1 cellular context compared by ENCODE assay signal in the genomic region with DNA sequence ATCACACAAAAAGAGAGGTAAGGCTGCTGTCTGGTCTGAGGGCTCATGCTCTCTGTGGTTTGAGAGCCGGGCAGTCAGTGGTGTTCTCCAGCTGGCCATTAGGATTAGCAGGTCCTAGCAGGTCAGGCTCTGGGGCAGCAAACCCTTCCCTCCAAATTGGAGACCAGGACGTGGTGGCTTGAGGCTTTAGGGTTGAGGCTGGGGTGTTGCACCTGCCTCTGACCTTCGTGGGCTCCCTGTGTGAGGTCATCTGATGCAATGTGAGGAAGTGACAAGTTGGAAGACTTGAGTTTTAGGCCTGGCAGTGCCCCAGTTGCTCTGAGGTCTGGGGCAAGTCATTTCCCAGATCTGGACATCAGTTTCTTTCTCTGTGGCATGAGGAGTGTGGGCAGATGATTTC.
TF ChIP-seq lines count a peak whose summit lies in the region.

No MANE protein-coding gene starts in this region.

TF ChIP-seq in IMR-90, 13 proteins besides CTCF, POLR2A, EP300 and RAD21:
- TF ChIP-seq CHD1 (IDR thresholded peaks at IDR 0.05; ENCODE audit: low read depth, low read length) (no peak), MAZ (IDR thresholded peaks at IDR 0.05; ENCODE audit: borderline replicate concordance, low read depth, low read length) (no peak), MXI1 (IDR thresholded peaks at IDR 0.05; ENCODE audit: borderline replicate concordance, low read depth, low read length) (no peak), CEBPB (IDR thresholded peaks at IDR 0.05; ENCODE audit: low read depth, low read length) (no peak), FOS (IDR thresholded peaks at IDR 0.05; ENCODE audit: low read depth, low read length) (no peak), BHLHE40 (IDR thresholded peaks at IDR 0.05; ENCODE audit: low read depth, low read length) (no peak), MAFK (IDR thresholded peaks at IDR 0.05; ENCODE audit: low read depth, low read length) (no peak), SMC3 (IDR thresholded peaks at IDR 0.05; ENCODE audit: low read depth, low read length) (no peak), NFE2L2 (IDR thresholded peaks at IDR 0.05; ENCODE audit: low read depth, low read length) (no peak), RFX5 (IDR thresholded peaks at IDR 0.05; ENCODE audit: low read depth, low read length) (no peak), RCOR1 (IDR thresholded peaks at IDR 0.05; ENCODE audit: insufficient replicate concordance, low read length) (no peak)
- TF ChIP-seq, protein P1, sequence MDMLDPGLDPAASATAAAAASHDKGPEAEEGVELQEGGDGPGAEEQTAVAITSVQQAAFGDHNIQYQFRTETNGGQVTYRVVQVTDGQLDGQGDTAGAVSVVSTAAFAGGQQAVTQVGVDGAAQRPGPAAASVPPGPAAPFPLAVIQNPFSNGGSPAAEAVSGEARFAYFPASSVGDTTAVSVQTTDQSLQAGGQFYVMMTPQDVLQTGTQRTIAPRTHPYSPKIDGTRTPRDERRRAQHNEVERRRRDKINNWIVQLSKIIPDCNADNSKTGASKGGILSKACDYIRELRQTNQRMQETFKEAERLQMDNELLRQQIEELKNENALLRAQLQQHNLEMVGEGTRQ (IDR thresholded peaks at IDR 0.05; ENCODE audit: low read depth, low read length), result no peak
- TF ChIP-seq, protein P2, sequence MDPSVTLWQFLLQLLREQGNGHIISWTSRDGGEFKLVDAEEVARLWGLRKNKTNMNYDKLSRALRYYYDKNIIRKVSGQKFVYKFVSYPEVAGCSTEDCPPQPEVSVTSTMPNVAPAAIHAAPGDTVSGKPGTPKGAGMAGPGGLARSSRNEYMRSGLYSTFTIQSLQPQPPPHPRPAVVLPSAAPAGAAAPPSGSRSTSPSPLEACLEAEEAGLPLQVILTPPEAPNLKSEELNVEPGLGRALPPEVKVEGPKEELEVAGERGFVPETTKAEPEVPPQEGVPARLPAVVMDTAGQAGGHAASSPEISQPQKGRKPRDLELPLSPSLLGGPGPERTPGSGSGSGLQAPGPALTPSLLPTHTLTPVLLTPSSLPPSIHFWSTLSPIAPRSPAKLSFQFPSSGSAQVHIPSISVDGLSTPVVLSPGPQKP (IDR thresholded peaks at IDR 0.05; ENCODE audit: borderline replicate concordance, low read depth, low read length), result no peak
